ENCODE assay signal across 8 cellular contexts in genomic region chr3:81068546-81068945, GRCh38.
"Had no signal": no experiment of that assay in that cellular context is flagged by ENCODE, and none has a peak within 500 bp of the region (broad histone marks: within the 10 kb centered on the region; RNA-seq: fewer than 3 reads in every experiment).

No MANE protein-coding gene starts in this region.

- DNase-seq: GDM1, GF-D8 had no signal

- FAIRE-seq: G401.6, GM12878, GM12891, GM12892, GM18507, GM19239 had no signal

- ATAC-seq: GM12878 had no signal

- H3K4me3 ChIP-seq: GM12878 had no signal
